In the genomic region with DNA sequence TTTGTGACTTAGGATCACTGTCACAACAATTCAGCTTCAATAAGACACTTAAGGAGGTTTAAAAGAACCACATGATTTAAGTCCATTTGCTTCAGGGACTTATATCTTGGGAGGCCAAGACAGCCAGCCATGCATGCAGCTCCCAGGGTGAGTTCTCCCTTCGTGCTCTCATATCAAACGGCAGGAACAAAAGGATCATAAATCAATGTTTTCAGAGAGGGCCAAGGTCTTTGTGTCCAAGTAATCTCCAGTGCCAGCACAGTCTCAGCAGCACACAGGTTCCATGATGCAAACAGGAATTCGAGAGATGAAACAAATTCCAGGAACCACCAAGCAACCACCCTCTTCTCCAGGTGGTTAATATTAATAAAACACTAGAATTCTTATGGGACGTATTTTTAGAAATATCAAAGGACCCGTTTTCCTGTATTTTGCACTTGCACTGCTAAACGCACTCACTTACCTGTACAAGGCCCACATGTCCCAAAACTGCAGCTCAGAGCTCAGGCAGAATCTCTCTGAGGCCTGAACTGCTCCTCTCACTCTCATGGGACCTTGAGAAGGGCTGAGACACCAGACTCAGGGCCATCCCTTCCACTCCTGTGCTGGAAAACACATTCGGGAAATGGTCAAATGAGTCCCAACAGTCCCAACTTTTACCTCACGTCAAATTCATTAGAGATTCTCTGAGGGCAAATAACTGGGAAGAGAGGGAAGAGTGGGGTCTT, we compare ENCODE assay signal across 29 cellular contexts.
DNase-seq lines count a peak whose midpoint lies in the region; ATAC-seq and TF ChIP-seq lines count a peak whose summit lies in the region.
"Had no signal": no experiment of that assay in that cellular context is flagged by ENCODE, and none has a peak within 500 bp of the region (broad histone marks: within the 10 kb centered on the region; RNA-seq: fewer than 3 reads in every experiment).

No MANE protein-coding gene starts in this region.

- peak; percentile 11 to 44 (median 41) for DNase-seq in NCI-H1417 (lab: John Stamatoyannopoulos, UW)
- DNase-seq in NCI-H1417 treated with DMSO at 0.1 percent for 48 hours (lab: John Stamatoyannopoulos, UW), result no peak
- DNase-seq in adrenal gland, result peak in 6 of 7 donors; percentile 33 to 72 (median 59)
- peak; percentile 25 for DNase-seq in mucosa of gallbladder (ENCODE audit: low spot score)
- DNase-seq in thyroid gland, result no peak
- no peak for DNase-seq in superior temporal gyrus (ENCODE audit: extremely low spot score)
- DNase-seq: activated CD4-positive, alpha-beta memory T cell treated with anti-CD3 and anti-CD28 coated beads, Interleukin-2, amount 10 ng/mL, durations not matched to agents 7 days and 5 days; AML-193; DND-41; effector memory CD8-positive, alpha-beta T cell; erythroblast; glutamatergic neuron; KG1; kidney; lower lobe of right lung; MM.1S; NCI-H526 treated with DMSO at 0.1 percent for 48 hours; psoas muscle; sigmoid colon; stimulated activated CD4-positive, alpha-beta T cell treated with anti-CD3 and anti-CD28 coated beads, Interleukin-15, amount 100 ng/mL, for 24 hours; stimulated activated naive B cell treated with anti-CD40 and anti-IgM and Interleukin-4, amounts not matched to agents 10 μg/mL and 1 μg/mL and 100 μg/mL, for 72 hours; T-cell had no signal

- no peak overlapping the region for H3K4me3 ChIP-seq in adrenal gland
- H3K4me3 ChIP-seq in thyroid gland (replicated peaks in 1 of 3), result no peak overlapping the region
- H3K4me3 ChIP-seq: lower lobe of right lung, psoas muscle, sigmoid colon, SJSA1, vagina had no signal

- H3K27me3 ChIP-seq in adrenal gland (no peaks in the 10 kb centered on the region), thyroid gland (no peaks in the 10 kb centered on the region)
- H3K27me3 ChIP-seq: neutrophil, sigmoid colon, SJSA1, vagina had no signal

- no peaks in the 10 kb centered on the region for H3K36me3 ChIP-seq in adrenal gland (replicated peaks in 1 of 2)
- H3K36me3 ChIP-seq in thyroid gland, result no peaks in the 10 kb centered on the region
- H3K36me3 ChIP-seq: lower lobe of right lung, neutrophil, sigmoid colon, SJSA1, vagina had no signal

- H3K27ac ChIP-seq in adrenal gland, result peak overlapping the region in 3 of 5 donors; percentile 21 to 83 (median 74)
- H3K27ac ChIP-seq in thyroid gland, result peak overlapping the region in 2 of 3 donors; percentile 43 to 53
- H3K27ac ChIP-seq: lower lobe of right lung, neutrophil, psoas muscle, sigmoid colon, SJSA1, vagina had no signal

- no peak for TF ChIP-seq POLR2A in adrenal gland (IDR thresholded peaks at IDR 0.05)
- TF ChIP-seq POLR2A in thyroid gland (IDR thresholded peaks at IDR 0.05), result no peak

- TF ChIP-seq CTCF in adrenal gland (IDR thresholded peaks at IDR 0.05) (no peak), thyroid gland (IDR thresholded peaks at IDR 0.05) (no peak)

- 49 to 57% (median 53%) methylated on average over 8 of the region's 8 CpGs for WGBS in adrenal gland, 4 donors
- WGBS in thyroid gland, 2 donors, result 72% methylated on average over 8 of the region's 8 CpGs

- H3K9me3 ChIP-seq in adrenal gland (replicated peaks in 1 of 3), result no peaks in the 10 kb centered on the region
- H3K9me3 ChIP-seq in thyroid gland, result no peaks in the 10 kb centered on the region
- H3K9me3 ChIP-seq: lower lobe of right lung, neutrophil, psoas muscle, sigmoid colon, SJSA1, vagina had no signal

- H3K4me1 ChIP-seq in adrenal gland (replicated peaks in 1 of 2) (peaks cover 11 to 25% of the 10 kb centered on the region in 2 donors), thyroid gland (peaks cover 7 to 33% of the 10 kb centered on the region in 2 donors)
- H3K4me1 ChIP-seq: lower lobe of right lung, psoas muscle, sigmoid colon, SJSA1, vagina had no signal

- intact Hi-C loops in adrenal gland (cut with DNase I), result no loop called here
- intact Hi-C loops in thyroid gland (cut with DNase I), result no loop called here

- ATAC-seq in HG03280 (IDR thresholded peaks at IDR 0.05; ENCODE audit: unreplicated experiment), result no peak
- no peak for ATAC-seq in GM18502 (IDR thresholded peaks at IDR 0.05; ENCODE audit: poor library complexity, unreplicated experiment)
- ATAC-seq: activated CD4-positive, CD25-positive, alpha-beta regulatory T cell treated with anti-CD3 and anti-CD28 coated beads, Interleukin-2, amount 50 U/mL, for 24 hours; effector memory CD8-positive, alpha-beta T cell; HCT116; psoas muscle; stimulated activated naive B cell treated with anti-CD40 and anti-IgM and Interleukin-4, amounts not matched to agents 10 μg/mL and 1 μg/mL and 100 μg/mL, for 72 hours; T-cell had no signal

Comparison
In these comparisons a context has a peak if more than half of its experiments do, and no peak if none do; other contexts are left out.
1. DNase-seq: peak in NCI-H1417 (3 of 3), adrenal gland (6 of 7) and mucosa of gallbladder (single experiment); none in NCI-H1417 treated with DMSO at 0.1 percent for 48 hours (single experiment), thyroid gland (0 of 2) and superior temporal gyrus (single experiment).